11 cellular contexts compared by ENCODE assay signal in the genomic region with DNA sequence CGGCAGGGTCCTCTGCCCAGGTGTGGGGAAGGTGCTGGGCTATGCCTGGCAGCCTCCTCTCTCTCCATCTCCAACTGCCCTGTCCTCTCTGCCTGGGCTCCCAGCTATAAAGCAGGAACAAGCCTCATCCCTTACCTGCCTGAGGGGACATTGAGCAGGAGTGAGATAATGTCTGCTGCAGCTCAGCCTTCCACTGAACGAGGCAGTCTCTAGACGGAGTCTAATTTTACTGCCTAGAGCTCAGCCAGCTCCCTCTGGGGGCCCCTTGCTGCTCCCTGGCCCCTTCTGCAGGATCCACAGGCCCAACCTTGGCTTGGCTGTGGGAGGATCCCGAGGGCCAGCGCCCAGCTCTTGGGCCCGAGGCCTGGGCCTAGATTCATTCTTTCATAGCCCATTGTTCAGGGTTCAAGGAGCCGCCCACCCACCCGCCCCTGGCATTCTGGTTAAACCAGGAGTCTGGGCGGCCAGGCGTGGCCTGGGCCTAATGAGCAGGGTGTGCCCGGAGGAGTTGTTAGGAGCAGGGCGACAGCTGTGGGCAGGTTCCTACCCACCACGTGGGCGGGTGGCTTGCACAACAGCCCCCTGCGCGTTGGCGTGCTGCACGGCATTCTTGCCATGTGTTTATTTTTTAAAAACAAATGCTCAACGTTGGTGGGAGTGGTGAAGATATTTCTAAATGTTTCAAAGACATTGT. TPM values are rescaled to one million over a fixed set of nuclear protein-coding genes. Genes with fewer than 3 reads are reported as not detected.
DNase-seq lines count a peak whose midpoint lies in the region; ATAC-seq lines count a peak whose summit lies in the region.
"Had no signal": no experiment of that assay in that cellular context is flagged by ENCODE, and none has a peak within 500 bp of the region (broad histone marks: within the 10 kb centered on the region; RNA-seq: fewer than 3 reads in every experiment).

No MANE protein-coding gene starts in this region.

- in situ Hi-C loops in T47D (cut with HindIII; ENCODE audit: low pct_unique_long_range_greater_than_20kb, low sequenced_read_pairs) = no loop called here

- H3K4me3 ChIP-seq in mesenchymal stem cell (ENCODE audit: insufficient read depth in 1 of 2, low read depth in 1 of 2, low read length in 2 of 2) = no peak overlapping the region

- peak; percentile 20 for DNase-seq in activated T-cell treated with anti-CD3 and anti-CD28 coated beads, Interleukin-2, amount 50 U/mL, for 24 hours
- DNase-seq in activated T-cell treated with anti-CD3 and anti-CD28 coated beads, Interleukin-2, amount 50 U/mL, for 1 hour = no peak
- DNase-seq in T47D (ENCODE audit: low read depth in 1 of 2, low spot score in 1 of 2) (peak; percentile 39 to 54), mesenchymal stem cell (no peak), ureter (ENCODE audit: low spot score) (peak; percentile 80), GOT3 (lab: John Stamatoyannopoulos, UW) (no peak), left lobe of liver (ENCODE audit: low spot score) (no peak)
- DNase-seq: activated CD8-positive, alpha-beta T cell treated with anti-CD3 and anti-CD28 coated beads for 36 hours; NCI-H1694 treated with DMSO at 0.1 percent for 48 hours; stimulated activated CD4-positive, alpha-beta T cell treated with anti-CD3 and anti-CD28 coated beads, Interleukin-4, amount 100 ng/mL, for 4 hours had no signal

- no peak overlapping the region for H3K4me3 Mint-ChIP-seq in activated T-cell treated with anti-CD3 and anti-CD28 coated beads, Interleukin-2, amount 50 U/mL, for 24 hours
- H3K4me3 Mint-ChIP-seq: activated CD8-positive, alpha-beta T cell treated with anti-CD3 and anti-CD28 coated beads for 36 hours had no signal

- no peak overlapping the region for H3K23ac ChIP-seq in mesenchymal stem cell (ENCODE audit: low read length in 2 of 2)

- no peaks in the 10 kb centered on the region for H3K36me3 ChIP-seq in mesenchymal stem cell (ENCODE audit: control insufficient read depth in 1 of 2, insufficient read depth in 2 of 2, low read depth in 1 of 2, low read length in 2 of 2)

- H2BK120ac ChIP-seq in mesenchymal stem cell (ENCODE audit: low read depth, low read length) = no peak overlapping the region

- H2AFZ ChIP-seq in mesenchymal stem cell (ENCODE audit: low read depth, low read length) = no peak overlapping the region

- H3K27me3 Mint-ChIP-seq in activated T-cell treated with anti-CD3 and anti-CD28 coated beads, Interleukin-2, amount 50 U/mL, for 24 hours = no peaks in the 10 kb centered on the region
- H3K27me3 Mint-ChIP-seq: activated CD8-positive, alpha-beta T cell treated with anti-CD3 and anti-CD28 coated beads for 36 hours had no signal

- no peak for ATAC-seq in GM18520 (IDR thresholded peaks at IDR 0.05; ENCODE audit: unreplicated experiment)
- ATAC-seq in left lobe of liver = no peak
- ATAC-seq: activated CD8-positive, alpha-beta T cell treated with anti-CD3 and anti-CD28 coated beads for 36 hours had no signal

- H3K79me1 ChIP-seq in mesenchymal stem cell (replicated peaks; ENCODE audit: low read length, poor library complexity, severe bottlenecking) = no peaks in the 10 kb centered on the region

- no peaks in the 10 kb centered on the region for H3K36me3 Mint-ChIP-seq in activated T-cell treated with anti-CD3 and anti-CD28 coated beads, Interleukin-2, amount 50 U/mL, for 24 hours (ENCODE audit: low read depth)

- no peak overlapping the region for H3K27ac Mint-ChIP-seq in activated T-cell treated with anti-CD3 and anti-CD28 coated beads, Interleukin-2, amount 50 U/mL, for 24 hours
- H3K27ac Mint-ChIP-seq: activated CD8-positive, alpha-beta T cell treated with anti-CD3 and anti-CD28 coated beads for 36 hours had no signal

- H3K4me2 ChIP-seq in mesenchymal stem cell (ENCODE audit: low read length, poor library complexity, severe bottlenecking) = no peak overlapping the region

- H3K9me3 ChIP-seq in mesenchymal stem cell (ENCODE audit: control insufficient read depth, low read length) = peaks cover 11% of the 10 kb centered on the region

- H2BK5ac ChIP-seq in mesenchymal stem cell (ENCODE audit: low read depth, low read length, poor library complexity, severe bottlenecking) = no peak overlapping the region

- H3K27ac ChIP-seq in mesenchymal stem cell (ENCODE audit: low read length, poor library complexity, severe bottlenecking) = no peak overlapping the region

- H3K4me1 ChIP-seq in mesenchymal stem cell (ENCODE audit: control insufficient read depth, insufficient read depth, low read depth, low read length) = peaks cover 18% of the 10 kb centered on the region

- no peak overlapping the region for H3K14ac ChIP-seq in mesenchymal stem cell (ENCODE audit: low read length in 2 of 2)

- peak overlapping the region; percentile 36 for H2AK5ac ChIP-seq in mesenchymal stem cell (ENCODE audit: low read length, severe bottlenecking)

- H3K9ac ChIP-seq in mesenchymal stem cell (ENCODE audit: low read length) = no peak overlapping the region

- no peak overlapping the region for H4K91ac ChIP-seq in mesenchymal stem cell (ENCODE audit: low read length)

- no peaks in the 10 kb centered on the region for H3K27me3 ChIP-seq in mesenchymal stem cell (ENCODE audit: control insufficient read depth in 1 of 2, insufficient read depth in 1 of 2, low read length in 2 of 2)

- no peak overlapping the region for H3K18ac ChIP-seq in mesenchymal stem cell (ENCODE audit: low read depth in 1 of 2, low read length in 2 of 2)

- H3K4me1 Mint-ChIP-seq in activated T-cell treated with anti-CD3 and anti-CD28 coated beads, Interleukin-2, amount 50 U/mL, for 24 hours (ENCODE audit: low read depth) = peaks cover 32% of the 10 kb centered on the region

- WGBS in mesenchymal stem cell = 89% methylated on average over 18 of the region's 19 CpGs

- no peak overlapping the region for H2BK15ac ChIP-seq in mesenchymal stem cell (ENCODE audit: low read depth, poor library complexity, severe bottlenecking)

- H3K4ac ChIP-seq in mesenchymal stem cell (ENCODE audit: low read depth in 1 of 2, low read length in 2 of 2) = no peak overlapping the region

- no peak overlapping the region for H4K8ac ChIP-seq in mesenchymal stem cell (ENCODE audit: low read length)

- peaks cover 14% of the 10 kb centered on the region for H3K9me3 Mint-ChIP-seq in activated T-cell treated with anti-CD3 and anti-CD28 coated beads, Interleukin-2, amount 50 U/mL, for 24 hours

- H2BK12ac ChIP-seq in mesenchymal stem cell (ENCODE audit: low read length in 2 of 2) = no peak overlapping the region

RNA-seq across cellular contexts. Expression of a gene that starts 44.6 kb away (rescaled TPM):
- 15.6 TPM for polyA plus RNA-seq in mesenchymal stem cell (2013, experiment 1 of 2)
- 14.8 TPM for polyA plus RNA-seq in mesenchymal stem cell (2013, experiment 2 of 2)
- total RNA-seq in ureter = 259 TPM
- 9.3 TPM for total RNA-seq in left lobe of liver

RNA-seq across cellular contexts. Expression of a gene that starts 58.6 kb away (rescaled TPM):
- 0.70 TPM for polyA plus RNA-seq in mesenchymal stem cell (2013, experiment 1 of 2)
- polyA plus RNA-seq in mesenchymal stem cell (2013, experiment 2 of 2) = 0.74 TPM
- total RNA-seq in ureter (9.9 TPM), left lobe of liver (0.45 TPM)

Comparison
In these comparisons a context has a peak if more than half of its experiments do, and no peak if none do; other contexts are left out.
1. DNase-seq: peak in activated T-cell treated with anti-CD3 and anti-CD28 coated beads, Interleukin-2, amount 50 U/mL, for 24 hours (single experiment), T47D (2 of 2) and ureter (single experiment); none in activated T-cell treated with anti-CD3 and anti-CD28 coated beads, Interleukin-2, amount 50 U/mL, for 1 hour (single experiment), mesenchymal stem cell (single experiment), GOT3 (single experiment) and left lobe of liver (single experiment).
2. RNA of a gene that starts 44.6 kb away (total RNA-seq): 259 TPM in ureter (single experiment); 9.3 TPM in left lobe of liver (single experiment); every median in the first group is over 10 times any median in the second.